Comparison of ENCODE assay signal across 22 cellular contexts in the genomic region with DNA sequence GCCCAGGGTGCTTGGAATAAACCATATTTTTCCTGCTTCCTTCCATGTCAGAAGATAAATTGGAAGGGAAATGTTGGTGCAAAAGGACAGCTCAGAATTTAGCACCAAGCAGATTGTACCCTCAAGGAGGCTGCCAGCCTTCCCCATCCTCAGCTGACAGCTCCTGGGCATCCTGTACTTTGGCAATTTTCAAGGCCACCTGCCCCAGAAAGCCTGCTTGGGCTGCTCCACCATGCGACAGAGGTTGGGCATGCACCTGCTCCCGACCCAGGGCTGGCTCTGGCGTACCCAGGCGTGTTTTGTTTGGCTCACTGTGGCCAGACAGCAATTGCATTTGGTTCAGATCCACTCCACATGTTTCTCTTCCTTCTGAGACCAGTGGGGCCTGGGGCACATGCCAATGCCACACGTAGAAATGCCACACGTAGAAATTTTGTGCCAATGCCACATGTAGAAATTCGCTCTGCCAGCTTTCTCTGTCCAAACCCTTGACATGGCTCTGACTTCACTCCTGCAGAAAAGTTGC.
DNase-seq lines count a peak whose midpoint lies in the region; ATAC-seq lines count a peak whose summit lies in the region.
"Had no signal": no experiment of that assay in that cellular context is flagged by ENCODE, and none has a peak within 500 bp of the region (broad histone marks: within the 10 kb centered on the region; RNA-seq: fewer than 3 reads in every experiment).

No MANE protein-coding gene starts in this region.

- H3K18ac ChIP-seq in neuronal stem cell (ENCODE audit: low read length), result peak overlapping the region; percentile 25

- no peaks in the 10 kb centered on the region for H3K4me1 Mint-ChIP-seq in stimulated activated memory B cell treated with anti-CD40 and anti-IgM and Interleukin-4, amounts not matched to agents 10 μg/mL and 1 μg/mL and 100 μg/mL, for 72 hours
- H3K4me1 Mint-ChIP-seq: GM23338 had no signal

- no peak overlapping the region for H3K23ac ChIP-seq in neuronal stem cell (ENCODE audit: low read depth, low read length, poor library complexity)

- H3K27ac ChIP-seq in neuronal stem cell (replicated peaks; ENCODE audit: low read length), result no peak overlapping the region
- H3K27ac ChIP-seq: SK-N-MC had no signal

- H3K4me3 ChIP-seq in neuronal stem cell (ENCODE audit: low read length in 2 of 2), result no peak overlapping the region
- H3K4me3 ChIP-seq: GM23338, SK-N-MC had no signal

- H2BK5ac ChIP-seq in neuronal stem cell (ENCODE audit: low read length), result no peak overlapping the region

- H3K4me1 ChIP-seq in neuronal stem cell (ENCODE audit: control insufficient read depth in 2 of 2, insufficient read depth in 1 of 2, low read depth in 1 of 2, low read length in 2 of 2), result no peaks in the 10 kb centered on the region

- H2BK12ac ChIP-seq in neuronal stem cell (ENCODE audit: low read length), result no peak overlapping the region

- H2BK15ac ChIP-seq in neuronal stem cell (ENCODE audit: low read length), result no peak overlapping the region

- no peak overlapping the region for H2BK120ac ChIP-seq in neuronal stem cell (ENCODE audit: low read depth, low read length)

- no peak overlapping the region for H3K9ac ChIP-seq in neuronal stem cell (ENCODE audit: low read depth, low read length, poor library complexity)

- no peaks in the 10 kb centered on the region for H3K36me3 Mint-ChIP-seq in stimulated activated memory B cell treated with anti-CD40 and anti-IgM and Interleukin-4, amounts not matched to agents 10 μg/mL and 1 μg/mL and 100 μg/mL, for 72 hours
- H3K36me3 Mint-ChIP-seq: CD8-positive, alpha-beta T cell had no signal

- H2AK5ac ChIP-seq in neuronal stem cell (ENCODE audit: low read depth, low read length), result no peak overlapping the region

- no peak overlapping the region for H3K27ac Mint-ChIP-seq in stimulated activated memory B cell treated with anti-CD40 and anti-IgM and Interleukin-4, amounts not matched to agents 10 μg/mL and 1 μg/mL and 100 μg/mL, for 72 hours
- H3K27ac Mint-ChIP-seq: CD8-positive, alpha-beta T cell; GM23338 had no signal

- peaks cover 0 to 8% (median 0%) of the 10 kb centered on the region in 3 experiments for H3K27me3 ChIP-seq in neuronal stem cell (ENCODE audit: control insufficient read depth in 3 of 3, insufficient read depth in 3 of 3, low read depth in 1 of 3, low read length in 3 of 3)

- no peak overlapping the region for H3K4me2 ChIP-seq in neuronal stem cell (ENCODE audit: insufficient read depth, low read length, poor library complexity, severe bottlenecking)
- H3K4me2 ChIP-seq: GM23338 had no signal

- no peak overlapping the region for H4K8ac ChIP-seq in neuronal stem cell (ENCODE audit: low read depth, low read length)

- peak overlapping the region; percentile 9 for H3K14ac ChIP-seq in neuronal stem cell (ENCODE audit: low read length)

- ATAC-seq in stimulated activated memory B cell treated with anti-CD40 and anti-IgM and Interleukin-4, amounts not matched to agents 10 μg/mL and 1 μg/mL and 100 μg/mL, for 72 hours, result no peak
- ATAC-seq: CD8-positive, alpha-beta T cell; GM23338 had no signal

- H4K91ac ChIP-seq in neuronal stem cell (ENCODE audit: low read depth, low read length, poor library complexity), result no peak overlapping the region

- no peak overlapping the region for H3K4ac ChIP-seq in neuronal stem cell (ENCODE audit: low read length)

- WGBS in neuronal stem cell (ENCODE audit: extremely low coverage in 2 of 2, insufficient read length in 2 of 2, insufficient replicate concordance in 1 of 2), 2 donors, result no CpG with 5 or more reads among the region's 7 CpGs

- no peaks in the 10 kb centered on the region for H3K36me3 ChIP-seq in neuronal stem cell (replicated peaks in 1 of 2; ENCODE audit: control insufficient read depth in 2 of 2, insufficient read depth in 2 of 2, low read length in 2 of 2)

- no peak overlapping the region for H3K4me3 Mint-ChIP-seq in stimulated activated memory B cell treated with anti-CD40 and anti-IgM and Interleukin-4, amounts not matched to agents 10 μg/mL and 1 μg/mL and 100 μg/mL, for 72 hours
- H3K4me3 Mint-ChIP-seq: CD8-positive, alpha-beta T cell; GM23338 had no signal

- peaks cover 4% of the 10 kb centered on the region for H3K27me3 Mint-ChIP-seq in stimulated activated memory B cell treated with anti-CD40 and anti-IgM and Interleukin-4, amounts not matched to agents 10 μg/mL and 1 μg/mL and 100 μg/mL, for 72 hours

- H3K79me1 ChIP-seq in neuronal stem cell (ENCODE audit: low read depth, low read length), result no peaks in the 10 kb centered on the region

- DNase-seq in NCI-H2029 (lab: John Stamatoyannopoulos, UW), result peak; percentile 26
- no peak for DNase-seq in NCI-H2029 treated with DMSO at 0.1 percent for 48 hours (lab: John Stamatoyannopoulos, UW)
- DNase-seq in SHP77 (lab: John Stamatoyannopoulos, UW), result peak; percentile 16 to 73
- DNase-seq in SHP77 treated with DMSO at 0.1 percent for 48 hours (lab: John Stamatoyannopoulos, UW), result no peak
- peak; percentile 95 for DNase-seq in cerebellar cortex (ENCODE audit: low spot score)
- no peak for DNase-seq in neuronal stem cell (ENCODE audit: low spot score)
- no peak for DNase-seq in activated CD8-positive, alpha-beta memory T cell treated with anti-CD3 and anti-CD28 coated beads, Interleukin-2, amount 50 U/mL, for 48 hours
- DNase-seq: AML-193; Calu3; CD8-positive, alpha-beta T cell; DMS53; GF-D8; HCEC 1CT; KG1; MV-4-11; NCI-H1694 treated with DMSO at 0.1 percent for 48 hours; NCI-H446 treated with DMSO at 0.1 percent for 48 hours; NCI-H774; Right ventricle myocardium superior had no signal

- H3K9me3 ChIP-seq in neuronal stem cell (replicated peaks in 1 of 2; ENCODE audit: control insufficient read depth in 2 of 2, insufficient read depth in 1 of 2, low read depth in 1 of 2, low read length in 2 of 2), result peaks cover 0 to 2% of the 10 kb centered on the region in 2 donors

- H3K9me3 Mint-ChIP-seq in stimulated activated memory B cell treated with anti-CD40 and anti-IgM and Interleukin-4, amounts not matched to agents 10 μg/mL and 1 μg/mL and 100 μg/mL, for 72 hours, result peaks cover 4% of the 10 kb centered on the region

- H2AFZ ChIP-seq in neuronal stem cell (ENCODE audit: low read length), result no peak overlapping the region
- H2AFZ ChIP-seq: GM23338 had no signal

Comparison
In these comparisons a context has a peak if more than half of its experiments do, and no peak if none do; other contexts are left out.
1. DNase-seq: peak in NCI-H2029 (single experiment), SHP77 (2 of 2) and cerebellar cortex (single experiment); none in NCI-H2029 treated with DMSO at 0.1 percent for 48 hours (single experiment), SHP77 treated with DMSO at 0.1 percent for 48 hours (single experiment), neuronal stem cell (single experiment) and activated CD8-positive, alpha-beta memory T cell treated with anti-CD3 and anti-CD28 coated beads, Interleukin-2, amount 50 U/mL, for 48 hours (single experiment).